ENCODE assay signal across 8 cellular contexts in genomic region chr2:200509608-200510433, GRCh38. TPM values are rescaled to one million over a fixed set of nuclear protein-coding genes. Genes with fewer than 3 reads are reported as not detected.
DNase-seq lines count a peak whose midpoint lies in the region; ATAC-seq and TF ChIP-seq lines count a peak whose summit lies in the region.

TSS of gene KCTD18 (minus strand) at chr2:200510068. CDS start at chr2:200507016, 3,052 bp downstream.

- DNase-seq in NCI-H748 (lab: John Stamatoyannopoulos, UW; ENCODE audit: unreplicated experiment) (peak; percentile 94), dedifferentiated amniotic fluid mesenchymal stem cell (ENCODE audit: extremely low spot score) (peak; percentile 73), left lung (peak; percentile 95 to 100)
- DNase-seq in activated CD4-positive, alpha-beta T cell treated with anti-CD3 and anti-CD28 coated beads, Interleukin-2, amount 50 U/mL, for 24 hours (ENCODE audit: low read depth in 1 of 2, low spot score in 1 of 2): peak; percentile 78 to 85
- DNase-seq in stimulated activated CD4-positive, alpha-beta T cell treated with anti-CD3 and anti-CD28 coated beads, Interleukin-2, amount 100 ng/mL, for 48 hours: peak; percentile 88

- peaks cover 3 to 16% of the 10 kb centered on the region in 2 donors for H3K4me1 ChIP-seq in left lung

- ATAC-seq in GM19324 (IDR thresholded peaks at IDR 0.05; ENCODE audit: low FRiP score, unreplicated experiment) (peak; percentile 99), HG03460 (IDR thresholded peaks at IDR 0.05; ENCODE audit: unreplicated experiment) (peak; percentile 98), left lung (peak; percentile 99)

- no peaks in the 10 kb centered on the region for H3K27me3 ChIP-seq in left lung

- H3K4me3 ChIP-seq in left lung: peak within 1 kb of the TSS; percentile 72 to 78

- intact Hi-C loops in left lung (cut with DNase I): no loop called here

- TF ChIP-seq CTCF in C4-2B (conservative IDR thresholded peaks at IDR 0.05) (peak; percentile 95), left lung (IDR thresholded peaks at IDR 0.05) (peak; percentile 79 to 87)

- H3K27ac ChIP-seq in C4-2B (peak within 1 kb of the TSS; percentile 86), left lung (peak within 1 kb of the TSS; percentile 75 to 90)

- H3K9me3 ChIP-seq in left lung: no peaks in the 10 kb centered on the region

- no peaks in the 10 kb centered on the region for H3K36me3 ChIP-seq in left lung

RNA-seq across cellular contexts. Expression of gene KCTD18, which starts in this region (rescaled TPM):
- total RNA-seq in left lung: 10 to 100 TPM; 13.8 to 14.3 TPM

Comparison
In these comparisons a context has a peak if more than half of its experiments do, and no peak if none do; other contexts are left out.
1. Peak in every context shown above with its lines: DNase-seq, ATAC-seq, H3K4me3 ChIP-seq and H3K27ac ChIP-seq.